ENCODE assay signal across 8 cellular contexts in the genomic region with DNA sequence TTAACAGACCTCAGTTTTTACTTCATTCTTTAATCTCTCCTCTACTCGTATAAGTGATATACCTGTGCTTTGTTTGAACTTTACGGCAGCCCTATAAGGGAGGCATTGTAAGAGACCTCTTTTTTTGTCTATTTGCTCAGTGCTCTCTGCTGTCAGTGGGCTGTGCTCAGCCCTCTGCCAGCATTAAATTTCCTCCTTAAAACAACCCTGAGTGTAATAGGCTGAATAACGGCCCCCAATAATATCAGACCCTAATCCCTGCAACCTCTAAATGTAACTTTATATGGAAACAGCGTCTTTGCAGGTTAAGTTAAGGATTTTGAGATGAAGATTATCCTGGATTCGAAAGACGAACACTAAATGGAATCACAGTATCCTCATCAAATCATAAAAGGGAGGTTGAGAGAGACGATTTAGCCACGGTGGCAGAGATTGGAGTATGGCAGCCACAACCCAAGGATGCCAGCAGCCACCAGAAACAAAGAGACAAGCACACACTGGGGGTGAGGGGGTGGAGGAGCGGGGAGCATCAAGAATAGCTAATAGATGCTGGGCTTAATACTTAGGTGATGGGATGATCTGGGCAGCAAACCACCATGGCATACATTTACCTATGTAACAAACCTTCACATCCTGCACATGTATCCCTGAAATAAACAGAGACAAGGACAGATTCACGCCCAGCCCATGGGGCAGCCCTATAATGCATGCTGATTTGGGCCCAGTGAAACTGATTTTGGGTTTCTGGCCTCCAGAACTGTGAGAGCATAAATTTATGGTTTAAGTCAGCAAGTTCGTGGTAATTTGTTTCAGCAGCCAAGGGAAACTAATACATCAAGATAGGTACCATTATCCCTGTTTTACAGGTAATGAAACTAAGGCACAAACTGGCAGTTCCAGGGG. TPM values are rescaled to one million over a fixed set of nuclear protein-coding genes. Genes with fewer than 3 reads are reported as not detected.
A peak's percentile ranks its signal among the peaks of the same experiment; 100 is the strongest.
DNase-seq lines count a peak whose midpoint lies in the region; ATAC-seq and TF ChIP-seq lines count a peak whose summit lies in the region.

No MANE protein-coding gene starts in this region.

- DNase-seq in adipocyte (ENCODE audit: low read depth) (peak; percentile 13), kidney epithelial cell (ENCODE audit: low read depth) (no peak), thoracic aorta (ENCODE audit: low spot score) (no peak), HT-29 (ENCODE audit: low spot score) (no peak), pons (ENCODE audit: low spot score) (no peak)

- H3K4me1 ChIP-seq in BLaER1 treated with 17β-estradiol and CSF1 and Interleukin-3, amounts not matched to agents 10 nM and 100 nM = peaks cover 29 to 39% (median 33%) of the 10 kb centered on the region in 10 experiments
- peaks cover 19% of the 10 kb centered on the region for H3K4me1 ChIP-seq in adipocyte (ENCODE audit: control insufficient read depth, insufficient read depth, low read length)
- peaks cover 9 to 18% of the 10 kb centered on the region in 2 donors for H3K4me1 ChIP-seq in thoracic aorta (ENCODE audit: control insufficient read depth in 1 of 2, low read depth in 2 of 2)

- H3K4me2 ChIP-seq in BLaER1 treated with 17β-estradiol and CSF1 and Interleukin-3, amounts not matched to agents 10 nM and 100 nM = peak overlapping the region; percentile 82 to 95 (median 92)

- TF ChIP-seq CTCF in kidney epithelial cell (IDR thresholded peaks at IDR 0.05; ENCODE audit: insufficient read depth, low read length, poor library complexity, severe bottlenecking) (no peak), thoracic aorta (IDR thresholded peaks at IDR 0.05) (no peak)

- no peaks in the 10 kb centered on the region for H3K9me3 ChIP-seq in BLaER1 treated with 17β-estradiol and CSF1 and Interleukin-3, amounts not matched to agents 10 nM and 100 nM (replicated peaks in 1 of 11)
- H3K9me3 ChIP-seq in adipocyte (ENCODE audit: control insufficient read depth, low read length) (no peaks in the 10 kb centered on the region), thoracic aorta (no peaks in the 10 kb centered on the region)

- H3K36me3 ChIP-seq in BLaER1 treated with 17β-estradiol and CSF1 and Interleukin-3, amounts not matched to agents 10 nM and 100 nM = peaks cover 0 to 24% (median 3%) of the 10 kb centered on the region in 11 experiments; a peak in 6 of 22 replicates
- H3K36me3 ChIP-seq in adipocyte (ENCODE audit: control insufficient read depth, insufficient read depth, low read length, severe bottlenecking) (no peaks in the 10 kb centered on the region), kidney epithelial cell (ENCODE audit: control insufficient read depth, insufficient read depth, low read length) (no peaks in the 10 kb centered on the region), thoracic aorta (no peaks in the 10 kb centered on the region)

- ATAC-seq in GM19455 (IDR thresholded peaks at IDR 0.05; ENCODE audit: unreplicated experiment) (peak; percentile 28), HG03520 (IDR thresholded peaks at IDR 0.05; ENCODE audit: unreplicated experiment) (peak; percentile 18), thoracic aorta (ENCODE audit: insufficient number of reproducible peaks, low FRiP score, low read depth) (peak; percentile 6)

- peak overlapping the region; percentile 81 to 96 (median 90) for H3K4me3 ChIP-seq in BLaER1 treated with 17β-estradiol and CSF1 and Interleukin-3, amounts not matched to agents 10 nM and 100 nM
- peak overlapping the region; percentile 95 for H3K4me3 ChIP-seq in adipocyte (ENCODE audit: low read length)
- peak overlapping the region; percentile 77 for H3K4me3 ChIP-seq in kidney epithelial cell (ENCODE audit: low read depth, low read length)
- peak overlapping the region; percentile 88 for H3K4me3 ChIP-seq in thoracic aorta

- H3K27me3 ChIP-seq in BLaER1 treated with 17β-estradiol and CSF1 and Interleukin-3, amounts not matched to agents 10 nM and 100 nM = no peaks in the 10 kb centered on the region
- H3K27me3 ChIP-seq in adipocyte (replicated peaks; ENCODE audit: control insufficient read depth, insufficient read depth, low read length) (no peaks in the 10 kb centered on the region), kidney epithelial cell (ENCODE audit: control insufficient read depth, insufficient read depth, low read length) (no peaks in the 10 kb centered on the region), thoracic aorta (replicated peaks; ENCODE audit: insufficient read depth) (no peaks in the 10 kb centered on the region)

- H4K20me1 ChIP-seq in BLaER1 treated with 17β-estradiol and CSF1 and Interleukin-3, amounts not matched to agents 10 nM and 100 nM = peaks cover 0 to 19% (median 7%) of the 10 kb centered on the region in 11 experiments; a peak in 11 of 22 replicates

- H3K9ac ChIP-seq in BLaER1 treated with 17β-estradiol and CSF1 and Interleukin-3, amounts not matched to agents 10 nM and 100 nM = peak overlapping the region; percentile 91 to 99 (median 98)
- peak overlapping the region; percentile 100 for H3K9ac ChIP-seq in adipocyte (ENCODE audit: low read length)

- peak overlapping the region; percentile 93 to 100 (median 99); a peak in 21 of 22 replicates for H3K27ac ChIP-seq in BLaER1 treated with 17β-estradiol and CSF1 and Interleukin-3, amounts not matched to agents 10 nM and 100 nM
- no peak overlapping the region for H3K27ac ChIP-seq in thoracic aorta

RNA-seq across cellular contexts. Expression of gene FARSB, which starts 0.9 kb away (rescaled TPM):
- total RNA-seq in kidney epithelial cell (20.0 and 23.8 TPM in 2 replicates), thoracic aorta (10 to 100 TPM in 1 of 2 donors, 1 to 10 TPM in 1; 7.3 to 11.1 TPM)
- 10.0 and 11.1 TPM in 2 replicates for total RNA-seq in HT-29 (2014; rRNA removed; shearing (Covaris generic))

RNA-seq across cellular contexts. Expression of gene MOGAT1, which starts 14.7 kb away (rescaled TPM):
- total RNA-seq in kidney epithelial cell = not detected in 2 replicates
- not detected for total RNA-seq in thoracic aorta
- total RNA-seq in HT-29 (2014; rRNA removed; shearing (Covaris generic)) = not detected in 2 replicates

Comparison
In these comparisons a context has a peak if more than half of its experiments do, and no peak if none do; other contexts are left out.
1. H3K27ac ChIP-seq: peak in BLaER1 treated with 17β-estradiol and CSF1 and Interleukin-3, amounts not matched to agents 10 nM and 100 nM (11 of 11); none in thoracic aorta (0 of 2).
2. Peak in every context shown above with its lines, with median percentiles within 50 percentile points of each other: H3K4me3 ChIP-seq and ATAC-seq.